ENCODE assay signal across 5 cellular contexts in the genomic region with DNA sequence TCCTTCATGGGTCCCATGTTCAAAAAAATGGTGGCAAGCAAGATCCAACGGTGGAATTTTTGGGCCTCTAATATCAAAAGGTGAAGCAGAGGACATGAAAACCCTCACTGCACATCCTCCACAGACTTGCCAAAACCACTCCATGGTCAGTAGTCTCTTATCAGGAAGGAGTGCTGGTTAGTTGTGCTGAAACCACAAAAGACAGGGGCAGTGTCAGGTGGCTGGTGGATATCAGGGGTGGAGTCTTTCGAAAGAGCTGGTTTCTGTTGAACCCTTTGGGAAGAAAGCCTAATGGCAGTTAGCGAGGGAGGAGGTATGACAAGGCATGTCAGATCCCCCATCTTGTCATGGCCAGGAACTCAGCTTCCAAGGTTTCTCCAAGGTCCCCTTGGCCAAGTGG.
"Had no signal": no experiment of that assay in that cellular context is flagged by ENCODE, and none has a peak within 500 bp of the region (broad histone marks: within the 10 kb centered on the region; RNA-seq: fewer than 3 reads in every experiment).

No MANE protein-coding gene starts in this region.

- H3K4me2 ChIP-seq: GM23338 had no signal

- ATAC-seq: GM23338, HepG2 had no signal

- H3K4me3 ChIP-seq: GM23338 had no signal

- H3K27ac ChIP-seq: HL-60 had no signal

- H2AFZ ChIP-seq: GM23338 had no signal

- DNase-seq: H9, HCEC 1CT had no signal
